1 cellular context compared by ENCODE assay signal in genomic region chr16:54268340-54268739, GRCh38.
TF ChIP-seq lines count a peak whose summit lies in the region.

No MANE protein-coding gene starts in this region.

TF ChIP-seq in HepG2, 621 proteins besides CTCF, POLR2A, EP300 and RAD21 (continued from another document):
- TF ChIP-seq MLX (CRISPR knock-in tag; IDR thresholded peaks at IDR 0.05) (peak; percentile 90), ZNF7 (CRISPR knock-in tag; IDR thresholded peaks at IDR 0.05) (0 out of 2 replicates have a peak, but pooled peaks have one; percentile 9), SOX6 (IDR thresholded peaks at IDR 0.05) (no peak), SOX6 (CRISPR knock-in tag; IDR thresholded peaks at IDR 0.05) (peak; percentile 67; the same call in 1 of the 2 replicates), ZFP36L1 (CRISPR knock-in tag; IDR thresholded peaks at IDR 0.05) (no peak), CREM (IDR thresholded peaks at IDR 0.05) (peak; percentile 19; the same call in 1 of the 2 replicates), CREM (CRISPR knock-in tag; IDR thresholded peaks at IDR 0.05) (no peak), EHMT2 (IDR thresholded peaks at IDR 0.05; ENCODE audit: borderline replicate concordance, low read depth, low read length) (0 out of 2 replicates have a peak, but pooled peaks have one; percentile 36), FOXA3 (CRISPR knock-in tag; IDR thresholded peaks at IDR 0.05) (peak; percentile 36; the same call in 1 of the 2 replicates), ZBTB2 (CRISPR knock-in tag; IDR thresholded peaks at IDR 0.05; ENCODE audit: low read depth) (no peak), ZFP1 (CRISPR knock-in tag; IDR thresholded peaks at IDR 0.05) (no peak), SP2 (CRISPR knock-in tag; IDR thresholded peaks at IDR 0.05) (no peak), HOXD1 (CRISPR knock-in tag; IDR thresholded peaks at IDR 0.05) (no peak), ZBTB7B (CRISPR knock-in tag; IDR thresholded peaks at IDR 0.05) (peak; percentile 82; the same call in 1 of the 2 replicates), TBX3 (IDR thresholded peaks at IDR 0.05; ENCODE audit: borderline replicate concordance) (no peak), ZSCAN22 (CRISPR knock-in tag; IDR thresholded peaks at IDR 0.05) (no peak), ZNF33B (CRISPR knock-in tag; IDR thresholded peaks at IDR 0.05) (0 out of 2 replicates have a peak, but pooled peaks have one; percentile 27), THAP11 (CRISPR knock-in tag; IDR thresholded peaks at IDR 0.05) (peak; percentile 36; the same call in 1 of the 2 replicates)
